Comparison of ENCODE assay signal across 8 cellular contexts in the genomic region with DNA sequence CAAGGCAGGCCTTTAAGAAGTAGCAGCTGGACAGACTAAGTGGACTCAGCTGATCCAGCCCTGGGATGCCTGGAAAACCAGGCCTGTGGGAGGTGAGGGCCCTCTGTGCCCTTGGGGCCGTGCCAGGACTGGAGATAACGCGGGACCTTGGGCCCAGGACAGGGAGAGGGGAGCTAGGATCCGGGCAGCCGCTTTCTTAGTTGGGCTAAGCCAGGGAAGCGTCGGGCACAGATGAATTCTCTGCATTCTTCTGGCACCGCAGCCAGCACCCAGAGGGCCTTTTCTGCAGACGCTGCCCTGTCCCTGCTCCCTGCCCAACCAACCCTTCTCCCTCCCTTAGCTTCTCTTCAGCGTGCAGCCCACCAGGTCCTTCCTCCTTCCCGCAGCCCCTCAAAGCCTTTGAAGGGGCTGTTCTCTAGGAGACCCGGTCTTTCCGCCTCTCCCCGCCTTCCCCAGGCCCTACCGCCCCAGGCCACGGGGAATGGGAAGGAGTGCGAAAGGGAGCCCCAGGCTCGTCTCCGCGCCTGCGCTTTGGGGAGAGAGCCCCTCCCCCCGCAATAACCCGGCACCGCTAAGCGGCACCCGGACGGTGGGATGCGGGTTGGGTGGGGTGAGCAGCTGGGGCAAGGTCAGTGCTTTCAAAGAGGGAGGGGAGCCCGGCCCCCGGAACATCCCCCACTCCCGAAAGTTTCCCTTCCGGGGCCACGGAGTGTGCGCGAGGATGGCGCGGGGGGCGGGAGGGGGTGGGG. TPM values are rescaled to one million over a fixed set of nuclear protein-coding genes. Genes with fewer than 3 reads are reported as not detected.
A peak's percentile ranks its signal among the peaks of the same experiment; 100 is the strongest.
DNase-seq lines count a peak whose midpoint lies in the region; ATAC-seq and TF ChIP-seq lines count a peak whose summit lies in the region.

No MANE protein-coding gene starts in this region.

- no peaks in the 10 kb centered on the region for H3K9me3 Mint-ChIP-seq in CD4-positive, alpha-beta T cell
- H3K9me3 Mint-ChIP-seq in memory B cell, result no peaks in the 10 kb centered on the region
- H3K9me3 Mint-ChIP-seq in stimulated activated effector memory CD8-positive, alpha-beta T cell treated with anti-CD3 and anti-CD28 coated beads, Interleukin-12 subunit alpha, Interleukin-12 subunit beta, amount 100 ng/mL, for 72 hours, result no peaks in the 10 kb centered on the region

- no peaks in the 10 kb centered on the region for H3K36me3 ChIP-seq in endocrine pancreas (ENCODE audit: control insufficient read depth, insufficient read depth, low read length)
- H3K36me3 ChIP-seq in MM.1S (replicated peaks; ENCODE audit: insufficient read depth, low read length), result no peaks in the 10 kb centered on the region

- H3K4me3 Mint-ChIP-seq in CD4-positive, alpha-beta T cell, result peak overlapping the region; percentile 90
- H3K4me3 Mint-ChIP-seq in memory B cell, result peak overlapping the region; percentile 91
- peak overlapping the region; percentile 87 for H3K4me3 Mint-ChIP-seq in stimulated activated effector memory CD8-positive, alpha-beta T cell treated with anti-CD3 and anti-CD28 coated beads, Interleukin-12 subunit alpha, Interleukin-12 subunit beta, amount 100 ng/mL, for 72 hours

- POLR2A ChIA-PET in CD4-positive, alpha-beta T cell (lab: Charles Lee), result interaction anchor here (0.8 to 4.2 kb wide), 10 partner anchors 12 to 505 kb away, joined by 3 to 44 read pairs (median 4); a partner anchor contains a TSS

- H3K27me3 ChIP-seq in CD4-positive, alpha-beta T cell (ENCODE audit: control insufficient read depth, insufficient read depth, low read length), result no peaks in the 10 kb centered on the region
- H3K27me3 ChIP-seq in endocrine pancreas (ENCODE audit: control insufficient read depth, insufficient read depth, low read length), result no peaks in the 10 kb centered on the region
- H3K27me3 ChIP-seq in MM.1S (replicated peaks; ENCODE audit: insufficient read depth, low read length), result peaks cover 62% of the 10 kb centered on the region

- H4K20me1 ChIP-seq in MM.1S (ENCODE audit: insufficient read depth, low read length), result no peaks in the 10 kb centered on the region

- peaks cover 47% of the 10 kb centered on the region for H3K4me1 Mint-ChIP-seq in CD4-positive, alpha-beta T cell (ENCODE audit: low read depth)
- peaks cover 28% of the 10 kb centered on the region for H3K4me1 Mint-ChIP-seq in memory B cell
- peaks cover 38% of the 10 kb centered on the region for H3K4me1 Mint-ChIP-seq in stimulated activated effector memory CD8-positive, alpha-beta T cell treated with anti-CD3 and anti-CD28 coated beads, Interleukin-12 subunit alpha, Interleukin-12 subunit beta, amount 100 ng/mL, for 72 hours

- no peak overlapping the region for H3K4me2 ChIP-seq in MM.1S (ENCODE audit: low read depth, low read length)

- no peaks in the 10 kb centered on the region for H3K79me2 ChIP-seq in MM.1S (ENCODE audit: low read length)

- CTCF ChIA-PET in CD4-positive, alpha-beta T cell (lab: Charles Lee), result interaction anchor here (0.5 to 3.6 kb wide), 5 partner anchors 8 to 87 kb away, joined by 4 to 18 read pairs (median 4); a partner anchor contains a TSS

- intact Hi-C loops in CD4-positive, alpha-beta T cell (cut with DNase I, micrococcal nuclease), result loop anchor here (1.0 to 5.0 kb wide), 5 partner anchors 15 to 205 kb away; a partner anchor contains a TSS

- H2AFZ ChIP-seq in MM.1S (ENCODE audit: low read length), result no peak overlapping the region

- H3K9ac ChIP-seq in endocrine pancreas (ENCODE audit: control insufficient read depth, insufficient read depth, low read length), result peak overlapping the region; percentile 86
- no peak overlapping the region for H3K9ac ChIP-seq in MM.1S (ENCODE audit: low read length)

- no peaks in the 10 kb centered on the region for H3K4me1 ChIP-seq in endocrine pancreas (ENCODE audit: control insufficient read depth, insufficient read depth, low read length)
- peaks cover 5% of the 10 kb centered on the region; the same call in 1 of the 2 replicates for H3K4me1 ChIP-seq in MM.1S (ENCODE audit: low read length)

- H3K9me3 ChIP-seq in CD4-positive, alpha-beta T cell (ENCODE audit: control insufficient read depth, low read length), result no peaks in the 10 kb centered on the region
- H3K9me3 ChIP-seq in endocrine pancreas (ENCODE audit: control insufficient read depth, low read length) (no peaks in the 10 kb centered on the region), MM.1S (replicated peaks; ENCODE audit: insufficient read depth, low read length) (no peaks in the 10 kb centered on the region)

- TF ChIP-seq CTCF in CD4-positive, alpha-beta T cell (IDR thresholded peaks at IDR 0.05), result no peak
- TF ChIP-seq CTCF in MM.1S (IDR thresholded peaks at IDR 0.05; ENCODE audit: low read length), result no peak

- H3K27ac Mint-ChIP-seq in CD4-positive, alpha-beta T cell, result peak overlapping the region; percentile 65
- H3K27ac Mint-ChIP-seq in memory B cell, result no peak overlapping the region
- H3K27ac Mint-ChIP-seq in stimulated activated effector memory CD8-positive, alpha-beta T cell treated with anti-CD3 and anti-CD28 coated beads, Interleukin-12 subunit alpha, Interleukin-12 subunit beta, amount 100 ng/mL, for 72 hours, result peak overlapping the region; percentile 12

- peak in 8 of 10 experiments; percentile 23 to 58 (median 28) for DNase-seq in CD4-positive, alpha-beta T cell
- DNase-seq in NCI-H2171 treated with DMSO at 0.1 percent for 48 hours (lab: John Stamatoyannopoulos, UW) (peak; percentile 75), memory B cell (ENCODE audit: low spot score in 2 of 2) (peak in 1 of 2 donors; percentile 35), MM.1S (no peak)
- peak; percentile 13 for DNase-seq in activated CD8-positive, alpha-beta memory T cell treated with anti-CD3 and anti-CD28 coated beads for 4 hours (ENCODE audit: low read depth in 2 of 2)
- DNase-seq in stimulated activated effector memory CD8-positive, alpha-beta T cell treated with anti-CD3 and anti-CD28 coated beads, Interleukin-12 subunit alpha, Interleukin-12 subunit beta, amount 100 ng/mL, for 72 hours (ENCODE audit: low spot score in 2 of 2), result no peak

- H3K4me3 ChIP-seq in endocrine pancreas (ENCODE audit: control insufficient read depth, insufficient read depth, low read length), result peak overlapping the region; percentile 16
- no peak overlapping the region for H3K4me3 ChIP-seq in MM.1S (ENCODE audit: low read length)

- H3K9me2 ChIP-seq in MM.1S (replicated peaks; ENCODE audit: insufficient read depth, low read length), result no peaks in the 10 kb centered on the region

- no peak overlapping the region for H3K27ac ChIP-seq in CD4-positive, alpha-beta T cell (ENCODE audit: low read depth, low read length)
- H3K27ac ChIP-seq in MM.1S (ENCODE audit: low read length), result no peak overlapping the region

- H3K36me3 Mint-ChIP-seq in CD4-positive, alpha-beta T cell (ENCODE audit: low read depth), result peaks cover 4% of the 10 kb centered on the region
- no peaks in the 10 kb centered on the region for H3K36me3 Mint-ChIP-seq in memory B cell
- peaks cover 6% of the 10 kb centered on the region for H3K36me3 Mint-ChIP-seq in stimulated activated effector memory CD8-positive, alpha-beta T cell treated with anti-CD3 and anti-CD28 coated beads, Interleukin-12 subunit alpha, Interleukin-12 subunit beta, amount 100 ng/mL, for 72 hours

- no peaks in the 10 kb centered on the region; the same call in 1 of the 2 replicates for H3F3A ChIP-seq in MM.1S (ENCODE audit: insufficient read depth, low read length)

- peak; percentile 4 for ATAC-seq in CD4-positive, alpha-beta T cell (ENCODE audit: poor library complexity)
- ATAC-seq in GM21526 (IDR thresholded peaks at IDR 0.05; ENCODE audit: low FRiP score, unreplicated experiment), result peak; percentile 14
- no peak for ATAC-seq in memory B cell (ENCODE audit: low read depth)
- ATAC-seq in stimulated activated effector memory CD8-positive, alpha-beta T cell treated with anti-CD3 and anti-CD28 coated beads, Interleukin-12 subunit alpha, Interleukin-12 subunit beta, amount 100 ng/mL, for 72 hours, result no peak

- H3K27me3 Mint-ChIP-seq in CD4-positive, alpha-beta T cell, result no peaks in the 10 kb centered on the region
- no peaks in the 10 kb centered on the region for H3K27me3 Mint-ChIP-seq in memory B cell

RNA-seq across cellular contexts. Expression of a gene that starts 0.7 kb away (rescaled TPM):
- 1 to 10 TPM; 9.2 to 9.8 TPM for total RNA-seq in CD4-positive, alpha-beta T cell

RNA-seq across cellular contexts. Expression of a gene that starts 15.4 kb away (rescaled TPM):
- total RNA-seq in CD4-positive, alpha-beta T cell, result 1 to 10 TPM; 2.8 to 3.9 TPM

Comparison
In these comparisons a context has a peak if more than half of its experiments do, and no peak if none do; other contexts are left out.
1. ATAC-seq: peak in CD4-positive, alpha-beta T cell (single experiment) and GM21526 (single experiment); none in memory B cell (single experiment) and stimulated activated effector memory CD8-positive, alpha-beta T cell treated with anti-CD3 and anti-CD28 coated beads, Interleukin-12 subunit alpha, Interleukin-12 subunit beta, amount 100 ng/mL, for 72 hours (single experiment).
2. DNase-seq: peak in CD4-positive, alpha-beta T cell (8 of 10), NCI-H2171 treated with DMSO at 0.1 percent for 48 hours (single experiment) and activated CD8-positive, alpha-beta memory T cell treated with anti-CD3 and anti-CD28 coated beads for 4 hours (2 of 2); none in stimulated activated effector memory CD8-positive, alpha-beta T cell treated with anti-CD3 and anti-CD28 coated beads, Interleukin-12 subunit alpha, Interleukin-12 subunit beta, amount 100 ng/mL, for 72 hours (0 of 2) and MM.1S (single experiment).
3. Peak in every context shown above with its lines, with median percentiles within 50 percentile points of each other: H3K4me3 Mint-ChIP-seq.